ENCODE assay signal across 26 cellular contexts in the genomic region with DNA sequence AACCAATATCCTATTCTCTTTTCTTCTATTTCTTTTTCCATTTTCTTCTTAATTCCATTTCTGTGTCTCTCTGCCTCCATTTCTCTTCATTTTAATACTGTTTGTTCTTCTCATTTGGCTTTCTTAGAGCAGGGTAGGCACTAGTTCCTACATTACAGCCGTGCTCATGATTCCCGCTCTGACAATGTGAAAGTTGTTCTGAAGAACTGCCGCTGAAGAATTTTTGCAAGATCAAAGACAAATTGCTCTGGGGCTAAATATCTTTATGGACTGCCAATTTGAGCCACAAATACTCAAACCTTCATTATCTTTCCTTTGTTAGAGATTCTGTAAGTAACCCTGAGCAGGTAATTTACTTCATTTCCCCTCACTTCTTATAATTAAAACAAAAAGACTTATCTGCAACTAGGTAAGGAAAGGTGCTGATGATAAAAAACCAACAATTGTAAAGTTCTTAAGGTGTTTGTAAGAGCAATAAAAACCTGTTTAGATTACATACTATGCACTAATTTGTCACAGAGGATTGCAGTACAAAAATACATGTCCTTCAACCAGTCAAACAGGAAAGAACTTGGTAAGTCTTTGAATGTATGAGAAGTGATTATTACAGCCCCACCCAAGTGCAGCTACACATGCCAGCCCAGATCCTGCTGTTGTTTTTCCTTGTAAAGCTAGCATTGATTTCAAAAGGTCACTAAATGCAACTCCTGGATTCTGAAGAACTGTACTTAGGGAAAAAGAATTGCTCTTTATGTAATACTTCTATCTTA.
A peak's percentile ranks its signal among the peaks of the same experiment; 100 is the strongest.
DNase-seq lines count a peak whose midpoint lies in the region; ATAC-seq and FAIRE-seq lines count a peak whose summit lies in the region.
"Had no signal": no experiment of that assay in that cellular context is flagged by ENCODE, and none has a peak within 500 bp of the region (broad histone marks: within the 10 kb centered on the region; RNA-seq: fewer than 3 reads in every experiment).

No MANE protein-coding gene starts in this region.

- H3K9me3 ChIP-seq in small intestine (ENCODE audit: control insufficient read depth, low read depth), result no peaks in the 10 kb centered on the region
- H3K9me3 ChIP-seq: SK-N-SH, thoracic aorta had no signal

- FAIRE-seq in colon (lab: Jason Lieb, UNC) (peak; percentile 94), small intestine (lab: Jason Lieb, UNC) (no peak)

- no peaks in the 10 kb centered on the region for H3K4me1 ChIP-seq in small intestine (ENCODE audit: control insufficient read depth in 2 of 2, insufficient read depth in 1 of 2, low read depth in 1 of 2, low read length in 1 of 2)

- H3K27me3 ChIP-seq in small intestine (ENCODE audit: control insufficient read depth in 2 of 2, insufficient read depth in 2 of 2, low read length in 2 of 2) (no peaks in the 10 kb centered on the region), H7 (ENCODE audit: control insufficient read depth, insufficient read depth, low read length) (no peaks in the 10 kb centered on the region)
- H3K27me3 ChIP-seq: brain microvascular endothelial cell had no signal

- intact Hi-C loops in left colon (cut with DNase I, micrococcal nuclease), result no loop called here

- H3K36me3 ChIP-seq in small intestine (ENCODE audit: control insufficient read depth in 2 of 2, insufficient read depth in 2 of 2, low read length in 2 of 2) (no peaks in the 10 kb centered on the region), H7 (replicated peaks; ENCODE audit: control insufficient read depth, insufficient read depth, low read length) (no peaks in the 10 kb centered on the region)
- H3K36me3 ChIP-seq: brain microvascular endothelial cell, thoracic aorta, WERI-Rb-1 had no signal

- peak overlapping the region in 1 of 2 donors; percentile 79 for H3K27ac ChIP-seq in small intestine (ENCODE audit: low read depth in 1 of 2, low read length in 1 of 2)
- H3K27ac ChIP-seq: brain microvascular endothelial cell, C4-2B, GM23248, thoracic aorta, WERI-Rb-1 had no signal

- WGBS in small intestine, 3 donors, result 20 to 72% (median 46%) methylated on average over 3 of the region's 3 CpGs

- ATAC-seq in left colon, result peak; percentile 99
- ATAC-seq in HG02642 (IDR thresholded peaks at IDR 0.05; ENCODE audit: poor library complexity, unreplicated experiment), result no peak
- ATAC-seq: right cardiac atrium; stimulated activated naive B cell treated with anti-CD40 and anti-IgM and Interleukin-4, amounts not matched to agents 10 μg/mL and 1 μg/mL and 100 μg/mL, for 72 hours had no signal

- peak; percentile 83 for DNase-seq in HT-29 (ENCODE audit: low spot score)
- DNase-seq in left colon, result peak; percentile 37 to 71
- DNase-seq in small intestine, result peak; percentile 92
- DNase-seq in NCI-H1436 treated with DMSO at 0.1 percent for 48 hours (lab: John Stamatoyannopoulos, UW), result no peak
- DNase-seq in H7, result no peak
- no peak for DNase-seq in nucleus accumbens (lab: John Stamatoyannopoulos, UW)
- DNase-seq: activated CD4-positive, alpha-beta T cell treated with anti-CD3 and anti-CD28 coated beads, Interleukin-2, amount 50 U/mL, for 1 hour; activated naive CD4-positive, alpha-beta T cell treated with anti-CD3 and anti-CD28 coated beads for 36 hours; brain microvascular endothelial cell; effector memory CD4-positive, alpha-beta T cell; GM23248; Karpas-422; kidney glomerular epithelial cell; naive B cell; NCI-H1694 treated with DMSO at 0.1 percent for 48 hours; NCI-H524 treated with DMSO at 0.1 percent for 48 hours; right cardiac atrium; SK-N-SH; stimulated activated CD4-positive, alpha-beta T cell treated with anti-CD3 and anti-CD28 coated beads, Interleukin-12 subunit alpha, Interleukin-12 subunit beta, amount 100 ng/mL, for 4 hours; stimulated activated CD4-positive, alpha-beta T cell treated with anti-CD3 and anti-CD28 coated beads, Interleukin-4, amount 100 ng/mL, for 24 hours; stimulated activated naive B cell treated with anti-CD40 and anti-IgM and Interleukin-4, amounts not matched to agents 10 μg/mL and 1 μg/mL and 100 μg/mL, for 72 hours; WERI-Rb-1 had no signal

- H3K4me3 ChIP-seq in small intestine (ENCODE audit: low read depth in 1 of 2, low read length in 2 of 2), result no peak overlapping the region
- H3K4me3 ChIP-seq in H7 (ENCODE audit: insufficient read depth, low read depth, low read length), result no peak overlapping the region
- H3K4me3 ChIP-seq: GM23248, thoracic aorta had no signal

Comparison
In these comparisons a context has a peak if more than half of its experiments do, and no peak if none do; other contexts are left out.
1. DNase-seq: peak in HT-29 (single experiment), left colon (2 of 2) and small intestine (single experiment); none in NCI-H1436 treated with DMSO at 0.1 percent for 48 hours (single experiment), H7 (single experiment) and nucleus accumbens (0 of 56).